16 cellular contexts compared by ENCODE assay signal in genomic region chr16:57111420-57111819, GRCh38. TPM values are rescaled to one million over a fixed set of nuclear protein-coding genes. Genes with fewer than 3 reads are reported as not detected.
DNase-seq lines count a peak whose midpoint lies in the region; ATAC-seq, FAIRE-seq and TF ChIP-seq lines count a peak whose summit lies in the region.
"Had no signal": no experiment of that assay in that cellular context is flagged by ENCODE, and none has a peak within 500 bp of the region (broad histone marks: within the 10 kb centered on the region; RNA-seq: fewer than 3 reads in every experiment).

No MANE protein-coding gene starts in this region.

- WGBS in K562 (ENCODE audit: insufficient coverage, low coverage, missing lambda C conversion rate) = 80% methylated on average over 2 of the region's 2 CpGs

- no peak overlapping the region for H2AFZ ChIP-seq in K562 (ENCODE audit: low read depth, low read length)

- ATAC-seq in K562 (no peak), mucosa of descending colon (peak; percentile 70), GM19452 (IDR thresholded peaks at IDR 0.05; ENCODE audit: unreplicated experiment) (no peak), GM18520 (IDR thresholded peaks at IDR 0.05; ENCODE audit: unreplicated experiment) (no peak), upper lobe of right lung (no peak)
- ATAC-seq: HCT116 had no signal

- no peaks in the 10 kb centered on the region for H3K27me3 ChIP-seq in BLaER1 treated with 17β-estradiol and CSF1 and Interleukin-3, amounts not matched to agents 10 nM and 100 nM
- H3K27me3 ChIP-seq in K562 (ENCODE audit: control insufficient read depth in 2 of 2, insufficient read depth in 2 of 2, low read length in 2 of 2) = no peaks in the 10 kb centered on the region
- H3K27me3 ChIP-seq in upper lobe of right lung = no peaks in the 10 kb centered on the region

- H3K27ac ChIP-seq in BLaER1 treated with 17β-estradiol and CSF1 and Interleukin-3, amounts not matched to agents 10 nM and 100 nM = no peak overlapping the region
- H3K27ac ChIP-seq in K562 (ENCODE audit: extremely low read depth, low read depth, low read length) = no peak overlapping the region
- H3K27ac ChIP-seq in temporal lobe (ENCODE audit: low read depth, low read length) = peak overlapping the region; percentile 99
- H3K27ac ChIP-seq in upper lobe of right lung = no peak overlapping the region
- H3K27ac ChIP-seq: C4-2B had no signal

- H3K4me2 ChIP-seq in BLaER1 treated with 17β-estradiol and CSF1 and Interleukin-3, amounts not matched to agents 10 nM and 100 nM = peak overlapping the region; percentile 37 to 70 (median 53); a peak in 16 of 22 replicates
- no peak overlapping the region for H3K4me2 ChIP-seq in K562 (ENCODE audit: insufficient read depth, low read length)

- H3K9ac ChIP-seq in BLaER1 treated with 17β-estradiol and CSF1 and Interleukin-3, amounts not matched to agents 10 nM and 100 nM = peak overlapping the region in 1 of 11 experiments; percentile 15; a peak in 1 of 22 replicates
- H3K9ac ChIP-seq in K562 (ENCODE audit: insufficient read depth in 1 of 2, low read depth in 2 of 2, low read length in 2 of 2) = no peak overlapping the region

- H3K9me3 ChIP-seq in BLaER1 treated with 17β-estradiol and CSF1 and Interleukin-3, amounts not matched to agents 10 nM and 100 nM (replicated peaks in 1 of 11) = no peaks in the 10 kb centered on the region
- H3K9me3 ChIP-seq in K562 (replicated peaks; ENCODE audit: control insufficient read depth, insufficient read depth, low read depth, low read length) = no peaks in the 10 kb centered on the region
- H3K9me3 ChIP-seq in mucosa of descending colon = no peaks in the 10 kb centered on the region
- no peaks in the 10 kb centered on the region for H3K9me3 ChIP-seq in upper lobe of right lung

- H3K36me3 ChIP-seq in BLaER1 treated with 17β-estradiol and CSF1 and Interleukin-3, amounts not matched to agents 10 nM and 100 nM = peaks cover 13 to 42% (median 32%) of the 10 kb centered on the region in 11 experiments; a peak in 21 of 22 replicates
- H3K36me3 ChIP-seq in K562 (ENCODE audit: control insufficient read depth, insufficient read depth, low read length) (no peaks in the 10 kb centered on the region), mucosa of descending colon (ENCODE audit: low read depth) (no peaks in the 10 kb centered on the region), upper lobe of right lung (peaks cover 17% of the 10 kb centered on the region)

- H4K20me1 ChIP-seq in BLaER1 treated with 17β-estradiol and CSF1 and Interleukin-3, amounts not matched to agents 10 nM and 100 nM = peaks cover 17 to 74% (median 37%) of the 10 kb centered on the region in 11 experiments; a peak in 17 of 22 replicates
- 0 out of 2 replicates have a peak, but pooled peaks cover 3% of the 10 kb centered on the region for H4K20me1 ChIP-seq in K562 (replicated peaks; ENCODE audit: control insufficient read depth, insufficient read depth, low read length)

- no peak overlapping the region for H3K4me3 ChIP-seq in BLaER1 treated with 17β-estradiol and CSF1 and Interleukin-3, amounts not matched to agents 10 nM and 100 nM
- H3K4me3 ChIP-seq in K562 = no peak overlapping the region
- H3K4me3 ChIP-seq in mucosa of descending colon = no peak overlapping the region
- H3K4me3 ChIP-seq in upper lobe of right lung = no peak overlapping the region

- FAIRE-seq in K562 (lab: Jason Lieb, UNC) = no peak
- FAIRE-seq: GM12891, GM19239 had no signal

- TF ChIP-seq POLR2A in K562 (conservative IDR thresholded peaks at IDR 0.05) = no peak

- no peaks in the 10 kb centered on the region for H3K79me2 ChIP-seq in K562 (ENCODE audit: control insufficient read depth, insufficient read depth, low read length)

- no peak for TF ChIP-seq RAD21 in K562 (CRISPR knock-in tag; conservative IDR thresholded peaks at IDR 0.05 in 1 of 2, IDR thresholded peaks at IDR 0.05 in 1 of 2)

- in situ Hi-C loops in K562 (cut with MboI) = no loop called here

- intact Hi-C loops in K562 (cut with micrococcal nuclease) = no loop called here
- intact Hi-C loops in mucosa of descending colon (cut with DNase I, micrococcal nuclease) = no loop called here
- intact Hi-C loops in upper lobe of right lung (cut with DNase I) = no loop called here

- POLR2A ChIA-PET in K562 (lab: Yijun Ruan, JAX) = interaction anchor here (0.8 to 1.0 kb wide), 3 partner anchors 9 to 13 kb away, joined by 3 to 4 read pairs (median 4); no protein-coding TSS in a partner anchor

- peaks cover 39 to 66% (median 55%) of the 10 kb centered on the region in 10 experiments for H3K4me1 ChIP-seq in BLaER1 treated with 17β-estradiol and CSF1 and Interleukin-3, amounts not matched to agents 10 nM and 100 nM
- peaks cover 22 to 24% of the 10 kb centered on the region in 2 experiments for H3K4me1 ChIP-seq in K562 (replicated peaks in 1 of 2; ENCODE audit: control insufficient read depth in 2 of 2, insufficient read depth in 2 of 2, low read length in 2 of 2)
- H3K4me1 ChIP-seq in mucosa of descending colon (ENCODE audit: low read depth) = no peaks in the 10 kb centered on the region
- peaks cover 3% of the 10 kb centered on the region for H3K4me1 ChIP-seq in upper lobe of right lung

- H3K9me1 ChIP-seq in K562 (ENCODE audit: control insufficient read depth, insufficient read depth, low read length) = no peaks in the 10 kb centered on the region

- TF ChIP-seq CTCF in K562 (IDR thresholded peaks at IDR 0.05 in 2 of 3, conservative IDR thresholded peaks at IDR 0.05 in 1 of 3; ENCODE audit: insufficient read depth in 2 of 3, low read depth in 1 of 3, low read length in 3 of 3) (no peak), mucosa of descending colon (IDR thresholded peaks at IDR 0.05) (no peak), upper lobe of right lung (IDR thresholded peaks at IDR 0.05) (no peak)

- BruUV-seq in K562 (replicated peaks; lab: Mats Ljungman, UMichigan) = no TSS peak

- TF ChIP-seq EP300 in K562 (IDR thresholded peaks at IDR 0.05; ENCODE audit: low read length) = no peak

- no peak for DNase-seq in K562 (ENCODE audit: extremely low read depth in 1 of 4, low spot score in 3 of 4)
- DNase-seq in mucosa of descending colon = no peak
- DNase-seq in upper lobe of right lung = no peak
- DNase-seq: ACHN; CD4-positive, alpha-beta memory T cell; DMS79; IMR-90; KG1 had no signal

- CTCF ChIA-PET in K562 (lab: Yijun Ruan, JAX; ENCODE audit: low intra/inter-chr PET ratio) = no interaction called here

TF ChIP-seq in K562, 482 proteins besides CTCF, POLR2A, EP300 and RAD21:
- TF ChIP-seq KDM1A (IDR thresholded peaks at IDR 0.05) = peak in 1 of 2 experiments; percentile 48; a peak in 1 of 4 replicates
- TF ChIP-seq RBM25 (IDR thresholded peaks at IDR 0.05; ENCODE audit: low read depth, low read length, severe bottlenecking) = peak; percentile 92
- peak; percentile 88 for TF ChIP-seq BCOR (IDR thresholded peaks at IDR 0.05)
- peak; percentile 71 for TF ChIP-seq ZFP36 (IDR thresholded peaks at IDR 0.05; ENCODE audit: low read depth, low read length, partially characterized antibody)
- TF ChIP-seq, protein P1, sequence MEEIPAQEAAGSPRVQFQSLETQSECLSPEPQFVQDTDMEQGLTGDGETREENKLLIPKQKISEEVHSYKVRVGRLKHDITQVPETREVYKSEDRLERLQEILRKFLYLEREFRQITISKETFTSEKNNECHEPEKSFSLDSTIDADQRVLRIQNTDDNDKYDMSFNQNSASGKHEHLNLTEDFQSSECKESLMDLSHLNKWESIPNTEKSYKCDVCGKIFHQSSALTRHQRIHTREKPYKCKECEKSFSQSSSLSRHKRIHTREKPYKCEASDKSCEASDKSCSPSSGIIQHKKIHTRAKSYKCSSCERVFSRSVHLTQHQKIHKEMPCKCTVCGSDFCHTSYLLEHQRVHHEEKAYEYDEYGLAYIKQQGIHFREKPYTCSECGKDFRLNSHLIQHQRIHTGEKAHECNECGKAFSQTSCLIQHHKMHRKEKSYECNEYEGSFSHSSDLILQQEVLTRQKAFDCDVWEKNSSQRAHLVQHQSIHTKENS (CRISPR knock-in tag; IDR thresholded peaks at IDR 0.05) = no peak

RNA-seq across cellular contexts. Expression of gene CPNE2, which starts 19.0 kb away (rescaled TPM):
- 13.7 and 32.7 TPM in 2 replicates for total RNA-seq in K562 (2011; cell fraction: chromatin; rRNA removed; ENCODE audit: low replicate concordance)
- total RNA-seq in K562 (2011; cell fraction: nucleolus; rRNA removed) = 12.5 and 13.5 TPM in 2 replicates
- 13.3 and 19.4 TPM in 2 replicates for total RNA-seq in K562 (2011; cell fraction: nucleoplasm; rRNA removed)
- total RNA-seq in K562 (2014; rRNA removed) (7.0 and 7.3 TPM in 2 replicates), K562 (2014; rRNA removed; fragmentation: Illumina TruSeq; extraction: Trizol) (4.2 and 5.0 TPM in 2 replicates), K562 (2015; rRNA removed; fragmentation: Illumina TruSeq; extraction: Trizol) (7.7 and 8.6 TPM in 2 replicates), K562 (2021) (9.5 and 10.6 TPM in 2 replicates), mucosa of descending colon (10 to 100 TPM; 48.7 to 77.0 (median 52.5) TPM), temporal lobe (42.5 TPM), upper lobe of right lung (64.5 TPM)
- polyA plus RNA-seq in K562 (2011; rRNA removed) (13.9 and 26.9 TPM in 2 replicates), K562 (2014; fragmentation: Illumina TruSeq; extraction: Trizol) (11.8 and 14.1 TPM in 2 replicates), K562 (2014; fragmentation: Nextera tagmentation; extraction: Ambion mirVana) (1 to 10 TPM; 3.0 to 3.8 TPM), K562 (2014; rRNA removed) (11.7 and 14.0 TPM in 2 replicates)
- 28.1 and 34.9 TPM in 2 replicates for polyA plus RNA-seq in K562 (2011; cell fraction: cytosol; rRNA removed)
- polyA plus RNA-seq in K562 (2011; cell fraction: nucleus; rRNA removed) = 14.0 and 18.6 TPM in 2 replicates
- 14.1 and 33.3 TPM in 2 replicates for polyA plus RNA-seq in K562 (2012)
- 8.9 and 12.3 TPM in 2 replicates for polyA minus RNA-seq in K562 (2011; rRNA and poly(A)+ RNA removed)
- polyA minus RNA-seq in K562 (2011; cell fraction: cytosol; rRNA and poly(A)+ RNA removed) = 7.7 and 8.6 TPM in 2 replicates
- 6.6 and 9.8 TPM in 2 replicates for polyA minus RNA-seq in K562 (2011; cell fraction: nucleus; rRNA and poly(A)+ RNA removed)
